ENCODE assay signal across 29 cellular contexts in the genomic region with DNA sequence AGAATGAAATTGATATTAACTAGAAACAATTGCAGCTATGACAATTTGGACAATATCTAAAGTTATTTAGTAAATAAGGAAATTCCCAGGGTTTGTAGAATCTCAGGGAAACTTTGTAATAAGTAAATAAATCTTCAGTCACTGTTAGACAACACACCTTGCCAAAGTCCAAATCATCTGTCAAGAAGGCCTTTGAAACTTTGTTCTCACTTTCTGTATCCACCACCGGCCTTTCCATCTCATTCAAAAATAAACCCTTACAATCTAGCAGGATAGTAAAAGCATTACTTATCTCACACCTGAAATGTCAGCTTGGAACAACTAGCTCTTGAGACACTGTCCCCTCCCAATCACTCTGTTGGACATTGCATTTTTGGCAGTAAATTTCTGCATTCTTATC. TPM values are rescaled to one million over a fixed set of nuclear protein-coding genes. Genes with fewer than 3 reads are reported as not detected.
A peak's percentile ranks its signal among the peaks of the same experiment; 100 is the strongest.
DNase-seq lines count a peak whose midpoint lies in the region; ATAC-seq, FAIRE-seq and TF ChIP-seq lines count a peak whose summit lies in the region.
"Had no signal": no experiment of that assay in that cellular context is flagged by ENCODE, and none has a peak within 500 bp of the region (broad histone marks: within the 10 kb centered on the region; RNA-seq: fewer than 3 reads in every experiment).

No MANE protein-coding gene starts in this region.

- H3K27me3 ChIP-seq in liver (ENCODE audit: control insufficient read depth in 4 of 4, insufficient read depth in 4 of 4, low read length in 3 of 4): no peaks in the 10 kb centered on the region
- H3K27me3 ChIP-seq in suprapubic skin: no peaks in the 10 kb centered on the region
- H3K27me3 ChIP-seq in uterus: no peaks in the 10 kb centered on the region
- H3K27me3 ChIP-seq: BLaER1, body of pancreas, esophagus muscularis mucosa, neural progenitor cell, transverse colon had no signal

- no peak overlapping the region for H3K9ac ChIP-seq in liver (ENCODE audit: low read depth in 1 of 2, low read length in 2 of 2)
- H3K9ac ChIP-seq: BLaER1, neural progenitor cell had no signal

- intact Hi-C loops in uterus (cut with DNase I; ENCODE audit: low total_unique reads): no loop called here

- ATAC-seq in GM21825 (IDR thresholded peaks at IDR 0.05; ENCODE audit: unreplicated experiment): no peak
- ATAC-seq: body of pancreas, gastroesophageal sphincter, GM12878, HCT116, right cardiac atrium had no signal

- H3K9me3 ChIP-seq in liver (ENCODE audit: control insufficient read depth in 4 of 4, low read length in 3 of 4) (no peaks in the 10 kb centered on the region), suprapubic skin (no peaks in the 10 kb centered on the region), uterus (no peaks in the 10 kb centered on the region)
- H3K9me3 ChIP-seq: BLaER1, transverse colon had no signal

- H3K4me3 Mint-ChIP-seq in HFFc6: no peak overlapping the region
- H3K4me3 Mint-ChIP-seq: memory B cell, neural progenitor cell had no signal

- peaks cover 0 to 46% (median 32%) of the 10 kb centered on the region in 4 donors for H3K36me3 ChIP-seq in liver (ENCODE audit: control insufficient read depth in 4 of 4, insufficient read depth in 3 of 4, low read depth in 1 of 4, low read length in 3 of 4)
- H3K36me3 ChIP-seq in suprapubic skin: peaks cover 11% of the 10 kb centered on the region
- no peaks in the 10 kb centered on the region for H3K36me3 ChIP-seq in uterus
- H3K36me3 ChIP-seq: BLaER1, neural progenitor cell, transverse colon had no signal

- no peak for TF ChIP-seq POLR2A in suprapubic skin (IDR thresholded peaks at IDR 0.05)
- TF ChIP-seq POLR2A in uterus (IDR thresholded peaks at IDR 0.05): no peak

- FAIRE-seq in colon (lab: Jason Lieb, UNC): peak; percentile 43
- FAIRE-seq: GM12878 had no signal

- DNase-seq in HFFc6 (no peak), suprapubic skin (ENCODE audit: low spot score in 2 of 2) (no peak), uterus (no peak)
- no peak for DNase-seq in activated CD4-positive, alpha-beta T cell treated with anti-CD3 and anti-CD28 coated beads for 4 hours
- DNase-seq in activated effector memory CD4-positive, alpha-beta T cell treated with Interleukin-2 at 50 U/mL for 16 hours: no peak
- DNase-seq: activated CD4-positive, alpha-beta T cell treated with anti-CD3 and anti-CD28 coated beads for 48 hours; activated CD8-positive, alpha-beta memory T cell treated with anti-CD3 and anti-CD28 coated beads for 24 hours; activated gamma-delta T cell; body of pancreas; DMS153; NCI-H1048; NCI-H1694; NCI-H2171; right cardiac atrium; stimulated activated CD4-positive, alpha-beta T cell treated with anti-CD3 and anti-CD28 coated beads, Interleukin-4, amount 100 ng/mL, for 1 hour; SW 1271; T-helper 9 cell; transverse colon had no signal

- peaks cover 81% of the 10 kb centered on the region for H3K36me3 Mint-ChIP-seq in HFFc6 (ENCODE audit: low read depth)
- H3K36me3 Mint-ChIP-seq: neural progenitor cell had no signal

- no peak for TF ChIP-seq RAD21 in liver (IDR thresholded peaks at IDR 0.05)

- H3K4me1 ChIP-seq in liver (ENCODE audit: control insufficient read depth in 4 of 4, insufficient read depth in 4 of 4, low read length in 3 of 4) (peaks cover 3 to 64% (median 30%) of the 10 kb centered on the region in 4 donors), suprapubic skin (peaks cover 25% of the 10 kb centered on the region), uterus (no peaks in the 10 kb centered on the region)
- H3K4me1 ChIP-seq: body of pancreas had no signal

- H3K4me3 ChIP-seq in liver (ENCODE audit: low read depth in 1 of 3, low read length in 3 of 3) (no peak overlapping the region), suprapubic skin (peak overlapping the region; percentile 23), uterus (no peak overlapping the region)
- H3K4me3 ChIP-seq: BLaER1, body of pancreas, GM12878, neural progenitor cell, transverse colon had no signal

- H3K27ac Mint-ChIP-seq in HFFc6: peak overlapping the region; percentile 25; the same call in 1 of the 2 replicates
- H3K27ac Mint-ChIP-seq: memory B cell, neural progenitor cell had no signal

- H3K4me1 Mint-ChIP-seq in HFFc6 (ENCODE audit: low read depth): peaks cover 79% of the 10 kb centered on the region
- H3K4me1 Mint-ChIP-seq: memory B cell had no signal

- H3K27ac ChIP-seq in liver (ENCODE audit: low read depth in 1 of 2, low read length in 2 of 2): peak overlapping the region in 1 of 2 donors; percentile 41
- H3K27ac ChIP-seq in suprapubic skin: no peak overlapping the region
- peak overlapping the region in 1 of 2 donors; percentile 2 for H3K27ac ChIP-seq in uterus
- H3K27ac ChIP-seq: BLaER1, body of pancreas, gastroesophageal sphincter, neural progenitor cell, VCaP had no signal

- H3K9me3 Mint-ChIP-seq in HFFc6: peaks cover 44% of the 10 kb centered on the region

- 39% methylated on average over 1 of the region's 1 CpG for WGBS in liver
- 80% methylated on average over 1 of the region's 1 CpG for WGBS in suprapubic skin

- TF ChIP-seq EP300 in suprapubic skin (IDR thresholded peaks at IDR 0.05): no peak

- TF ChIP-seq CTCF in HFFc6 (IDR thresholded peaks at IDR 0.05): no peak
- no peak for TF ChIP-seq CTCF in liver (IDR thresholded peaks at IDR 0.05; ENCODE audit: low read depth, low read length, missing input control)
- TF ChIP-seq CTCF in suprapubic skin (IDR thresholded peaks at IDR 0.05): no peak
- TF ChIP-seq CTCF in uterus (IDR thresholded peaks at IDR 0.05): no peak

- no peaks in the 10 kb centered on the region; the same call in 1 of the 2 replicates for H3K27me3 Mint-ChIP-seq in HFFc6 (ENCODE audit: insufficient read depth)

TF ChIP-seq in liver, 16 proteins besides CTCF, POLR2A, EP300 and RAD21 (continues in another document):
- TF ChIP-seq, protein P1, sequence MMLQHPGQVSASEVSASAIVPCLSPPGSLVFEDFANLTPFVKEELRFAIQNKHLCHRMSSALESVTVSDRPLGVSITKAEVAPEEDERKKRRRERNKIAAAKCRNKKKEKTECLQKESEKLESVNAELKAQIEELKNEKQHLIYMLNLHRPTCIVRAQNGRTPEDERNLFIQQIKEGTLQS (IDR thresholded peaks at IDR 0.05): no peak
- no peak for TF ChIP-seq NR2F2 (IDR thresholded peaks at IDR 0.05)
- TF ChIP-seq YY1 (IDR thresholded peaks at IDR 0.05): no peak
- TF ChIP-seq SP1 (IDR thresholded peaks at IDR 0.05): peak; percentile 27
- TF ChIP-seq, protein P2, sequence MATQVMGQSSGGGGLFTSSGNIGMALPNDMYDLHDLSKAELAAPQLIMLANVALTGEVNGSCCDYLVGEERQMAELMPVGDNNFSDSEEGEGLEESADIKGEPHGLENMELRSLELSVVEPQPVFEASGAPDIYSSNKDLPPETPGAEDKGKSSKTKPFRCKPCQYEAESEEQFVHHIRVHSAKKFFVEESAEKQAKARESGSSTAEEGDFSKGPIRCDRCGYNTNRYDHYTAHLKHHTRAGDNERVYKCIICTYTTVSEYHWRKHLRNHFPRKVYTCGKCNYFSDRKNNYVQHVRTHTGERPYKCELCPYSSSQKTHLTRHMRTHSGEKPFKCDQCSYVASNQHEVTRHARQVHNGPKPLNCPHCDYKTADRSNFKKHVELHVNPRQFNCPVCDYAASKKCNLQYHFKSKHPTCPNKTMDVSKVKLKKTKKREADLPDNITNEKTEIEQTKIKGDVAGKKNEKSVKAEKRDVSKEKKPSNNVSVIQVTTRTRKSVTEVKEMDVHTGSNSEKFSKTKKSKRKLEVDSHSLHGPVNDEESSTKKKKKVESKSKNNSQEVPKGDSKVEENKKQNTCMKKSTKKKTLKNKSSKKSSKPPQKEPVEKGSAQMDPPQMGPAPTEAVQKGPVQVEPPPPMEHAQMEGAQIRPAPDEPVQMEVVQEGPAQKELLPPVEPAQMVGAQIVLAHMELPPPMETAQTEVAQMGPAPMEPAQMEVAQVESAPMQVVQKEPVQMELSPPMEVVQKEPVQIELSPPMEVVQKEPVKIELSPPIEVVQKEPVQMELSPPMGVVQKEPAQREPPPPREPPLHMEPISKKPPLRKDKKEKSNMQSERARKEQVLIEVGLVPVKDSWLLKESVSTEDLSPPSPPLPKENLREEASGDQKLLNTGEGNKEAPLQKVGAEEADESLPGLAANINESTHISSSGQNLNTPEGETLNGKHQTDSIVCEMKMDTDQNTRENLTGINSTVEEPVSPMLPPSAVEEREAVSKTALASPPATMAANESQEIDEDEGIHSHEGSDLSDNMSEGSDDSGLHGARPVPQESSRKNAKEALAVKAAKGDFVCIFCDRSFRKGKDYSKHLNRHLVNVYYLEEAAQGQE (IDR thresholded peaks at IDR 0.05): no peak
- TF ChIP-seq GABPA (IDR thresholded peaks at IDR 0.05 in 1 of 2, conservative IDR thresholded peaks at IDR 0.05 in 1 of 2): no peak
- TF ChIP-seq RXRA (IDR thresholded peaks at IDR 0.05): peak in 1 of 2 donors; percentile 11
- TF ChIP-seq JUND (IDR thresholded peaks at IDR 0.05): peak in 1 of 2 donors; percentile 26
- no peak for TF ChIP-seq HNF4G (IDR thresholded peaks at IDR 0.05)
- TF ChIP-seq TAF1 (conservative IDR thresholded peaks at IDR 0.05): no peak
- no peak for TF ChIP-seq EGR1 (IDR thresholded peaks at IDR 0.05; ENCODE audit: low read depth in 2 of 2)
- TF ChIP-seq FOXA2 (IDR thresholded peaks at IDR 0.05): peak; percentile 19
- TF ChIP-seq ZBTB33 (IDR thresholded peaks at IDR 0.05): no peak
- TF ChIP-seq HNF4A (conservative IDR thresholded peaks at IDR 0.05): peak; percentile 63 to 77

RNA-seq across cellular contexts. Expression of gene NNMT, which starts 7.9 kb away (rescaled TPM):
- total RNA-seq in HFFc6 (2021; fragmentation: NEBNext Ultra II Directional; extraction: Animal tissue kit (Norgen Biotek cat#: 25700)): 100 to 1,000 TPM; 191 to 264 (median 205) TPM
- total RNA-seq in liver: 1,000 to 10,000 TPM in 1 of 2 donors, under 1 TPM in 1; 0.47 to 2,438 TPM
- 1,000 to 10,000 TPM; 3,316 to 3,724 TPM for polyA plus RNA-seq in liver
- 100 to 1,000 TPM; 106 to 269 (median 210) TPM for total RNA-seq in suprapubic skin
- total RNA-seq in uterus: 100 to 1,000 TPM in 2 of 4 donors, 10 to 100 TPM in 1, 1 to 10 TPM in 1; 4.6 to 362 (median 116) TPM
- total RNA-seq: GM12878 had no signal
